ENCODE assay signal across 1 cellular context in genomic region chr19:34732548-34733255, GRCh38.
TF ChIP-seq lines count a peak whose summit lies in the region.

No MANE protein-coding gene starts in this region.

TF ChIP-seq in HepG2, 621 proteins besides CTCF, POLR2A, EP300 and RAD21 (continues in another document):
- TF ChIP-seq CBX5 (CRISPR knock-in tag; IDR thresholded peaks at IDR 0.05; ENCODE audit: borderline replicate concordance) (no peak), TOE1 (CRISPR knock-in tag; IDR thresholded peaks at IDR 0.05) (no peak), SSRP1 (CRISPR knock-in tag; IDR thresholded peaks at IDR 0.05) (no peak), ZNF451 (CRISPR knock-in tag; IDR thresholded peaks at IDR 0.05) (peak; percentile 53; the same call in 1 of the 2 replicates), SRSF1 (optimal IDR thresholded peaks at IDR 0.05; ENCODE audit: low read depth, low read length) (peak; percentile 65), ZNF572 (CRISPR knock-in tag; IDR thresholded peaks at IDR 0.05) (0 out of 2 replicates have a peak, but pooled peaks have one; percentile 38), ZNF749 (CRISPR knock-in tag; IDR thresholded peaks at IDR 0.05; ENCODE audit: borderline replicate concordance) (no peak), ZNF275 (CRISPR knock-in tag; IDR thresholded peaks at IDR 0.05; ENCODE audit: borderline replicate concordance) (0 out of 2 replicates have a peak, but pooled peaks have one; percentile 44), ZNF660 (CRISPR knock-in tag; IDR thresholded peaks at IDR 0.05; ENCODE audit: borderline replicate concordance, low read depth) (no peak), PHF8 (CRISPR knock-in tag; IDR thresholded peaks at IDR 0.05) (no peak), BHLHE40 (IDR thresholded peaks at IDR 0.05; ENCODE audit: low read length) (no peak), ZNF772 (CRISPR knock-in tag; IDR thresholded peaks at IDR 0.05) (no peak), ZNF619 (CRISPR knock-in tag; IDR thresholded peaks at IDR 0.05) (no peak), ZNF34 (CRISPR knock-in tag; IDR thresholded peaks at IDR 0.05; ENCODE audit: borderline replicate concordance) (no peak), ZBTB2 (CRISPR knock-in tag; IDR thresholded peaks at IDR 0.05; ENCODE audit: low read depth) (no peak), ZNF740 (CRISPR knock-in tag; IDR thresholded peaks at IDR 0.05) (peak; percentile 79), ZNF646 (CRISPR knock-in tag; IDR thresholded peaks at IDR 0.05) (no peak), CHD4 (IDR thresholded peaks at IDR 0.05; ENCODE audit: borderline replicate concordance, low read length) (no peak), RNF2 (conservative IDR thresholded peaks at IDR 0.05; ENCODE audit: low read depth) (no peak), GABPA (IDR thresholded peaks at IDR 0.05; ENCODE audit: low read depth, low read length) (no peak), GABPA (CRISPR knock-in tag; IDR thresholded peaks at IDR 0.05; ENCODE audit: low read depth) (no peak), ZNF672 (CRISPR knock-in tag; IDR thresholded peaks at IDR 0.05) (no peak), GTF2F1 (IDR thresholded peaks at IDR 0.05; ENCODE audit: low read length) (no peak), ZNF878 (CRISPR knock-in tag; IDR thresholded peaks at IDR 0.05) (no peak), TEAD3 (CRISPR knock-in tag; optimal IDR thresholded peaks at IDR 0.05; ENCODE audit: borderline replicate concordance) (peak; percentile 9), ZMAT5 (CRISPR knock-in tag; IDR thresholded peaks at IDR 0.05; ENCODE audit: borderline replicate concordance, low read depth) (no peak), PRMT3 (CRISPR knock-in tag; IDR thresholded peaks at IDR 0.05; ENCODE audit: borderline replicate concordance, low read depth) (no peak), ASH2L (IDR thresholded peaks at IDR 0.05; ENCODE audit: insufficient read length, low read depth, low read length) (no peak)
- TF ChIP-seq, protein P1, sequence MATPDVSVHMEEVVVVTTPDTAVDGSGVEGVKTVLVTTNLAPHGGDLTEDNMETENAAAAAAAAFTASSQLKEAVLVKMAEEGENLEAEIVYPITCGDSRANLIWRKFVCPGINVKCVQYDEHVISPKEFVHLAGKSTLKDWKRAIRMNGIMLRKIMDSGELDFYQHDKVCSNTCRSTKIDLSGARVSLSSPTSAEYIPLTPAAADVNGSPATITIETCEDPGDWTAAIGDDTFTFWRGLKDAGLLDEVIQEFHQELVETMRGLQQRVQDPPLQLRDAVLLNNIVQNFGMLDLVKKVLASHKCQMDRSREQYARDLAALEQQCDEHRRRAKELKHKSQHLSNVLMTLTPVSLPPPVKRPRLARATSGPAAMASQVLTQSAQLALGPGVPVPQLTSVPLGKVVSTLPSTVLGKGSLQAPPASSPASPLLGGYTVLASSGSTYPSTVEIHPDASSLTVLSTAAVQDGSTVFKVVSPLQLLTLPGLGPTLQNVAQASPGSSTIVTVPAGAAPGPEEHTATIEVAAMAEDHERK (CRISPR knock-in tag; IDR thresholded peaks at IDR 0.05; ENCODE audit: low read depth) = no peak
- TF ChIP-seq, protein P2, sequence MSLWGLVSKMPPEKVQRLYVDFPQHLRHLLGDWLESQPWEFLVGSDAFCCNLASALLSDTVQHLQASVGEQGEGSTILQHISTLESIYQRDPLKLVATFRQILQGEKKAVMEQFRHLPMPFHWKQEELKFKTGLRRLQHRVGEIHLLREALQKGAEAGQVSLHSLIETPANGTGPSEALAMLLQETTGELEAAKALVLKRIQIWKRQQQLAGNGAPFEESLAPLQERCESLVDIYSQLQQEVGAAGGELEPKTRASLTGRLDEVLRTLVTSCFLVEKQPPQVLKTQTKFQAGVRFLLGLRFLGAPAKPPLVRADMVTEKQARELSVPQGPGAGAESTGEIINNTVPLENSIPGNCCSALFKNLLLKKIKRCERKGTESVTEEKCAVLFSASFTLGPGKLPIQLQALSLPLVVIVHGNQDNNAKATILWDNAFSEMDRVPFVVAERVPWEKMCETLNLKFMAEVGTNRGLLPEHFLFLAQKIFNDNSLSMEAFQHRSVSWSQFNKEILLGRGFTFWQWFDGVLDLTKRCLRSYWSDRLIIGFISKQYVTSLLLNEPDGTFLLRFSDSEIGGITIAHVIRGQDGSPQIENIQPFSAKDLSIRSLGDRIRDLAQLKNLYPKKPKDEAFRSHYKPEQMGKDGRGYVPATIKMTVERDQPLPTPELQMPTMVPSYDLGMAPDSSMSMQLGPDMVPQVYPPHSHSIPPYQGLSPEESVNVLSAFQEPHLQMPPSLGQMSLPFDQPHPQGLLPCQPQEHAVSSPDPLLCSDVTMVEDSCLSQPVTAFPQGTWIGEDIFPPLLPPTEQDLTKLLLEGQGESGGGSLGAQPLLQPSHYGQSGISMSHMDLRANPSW (CRISPR knock-in tag; IDR thresholded peaks at IDR 0.05; ENCODE audit: borderline replicate concordance) = no peak
- TF ChIP-seq, protein P3, sequence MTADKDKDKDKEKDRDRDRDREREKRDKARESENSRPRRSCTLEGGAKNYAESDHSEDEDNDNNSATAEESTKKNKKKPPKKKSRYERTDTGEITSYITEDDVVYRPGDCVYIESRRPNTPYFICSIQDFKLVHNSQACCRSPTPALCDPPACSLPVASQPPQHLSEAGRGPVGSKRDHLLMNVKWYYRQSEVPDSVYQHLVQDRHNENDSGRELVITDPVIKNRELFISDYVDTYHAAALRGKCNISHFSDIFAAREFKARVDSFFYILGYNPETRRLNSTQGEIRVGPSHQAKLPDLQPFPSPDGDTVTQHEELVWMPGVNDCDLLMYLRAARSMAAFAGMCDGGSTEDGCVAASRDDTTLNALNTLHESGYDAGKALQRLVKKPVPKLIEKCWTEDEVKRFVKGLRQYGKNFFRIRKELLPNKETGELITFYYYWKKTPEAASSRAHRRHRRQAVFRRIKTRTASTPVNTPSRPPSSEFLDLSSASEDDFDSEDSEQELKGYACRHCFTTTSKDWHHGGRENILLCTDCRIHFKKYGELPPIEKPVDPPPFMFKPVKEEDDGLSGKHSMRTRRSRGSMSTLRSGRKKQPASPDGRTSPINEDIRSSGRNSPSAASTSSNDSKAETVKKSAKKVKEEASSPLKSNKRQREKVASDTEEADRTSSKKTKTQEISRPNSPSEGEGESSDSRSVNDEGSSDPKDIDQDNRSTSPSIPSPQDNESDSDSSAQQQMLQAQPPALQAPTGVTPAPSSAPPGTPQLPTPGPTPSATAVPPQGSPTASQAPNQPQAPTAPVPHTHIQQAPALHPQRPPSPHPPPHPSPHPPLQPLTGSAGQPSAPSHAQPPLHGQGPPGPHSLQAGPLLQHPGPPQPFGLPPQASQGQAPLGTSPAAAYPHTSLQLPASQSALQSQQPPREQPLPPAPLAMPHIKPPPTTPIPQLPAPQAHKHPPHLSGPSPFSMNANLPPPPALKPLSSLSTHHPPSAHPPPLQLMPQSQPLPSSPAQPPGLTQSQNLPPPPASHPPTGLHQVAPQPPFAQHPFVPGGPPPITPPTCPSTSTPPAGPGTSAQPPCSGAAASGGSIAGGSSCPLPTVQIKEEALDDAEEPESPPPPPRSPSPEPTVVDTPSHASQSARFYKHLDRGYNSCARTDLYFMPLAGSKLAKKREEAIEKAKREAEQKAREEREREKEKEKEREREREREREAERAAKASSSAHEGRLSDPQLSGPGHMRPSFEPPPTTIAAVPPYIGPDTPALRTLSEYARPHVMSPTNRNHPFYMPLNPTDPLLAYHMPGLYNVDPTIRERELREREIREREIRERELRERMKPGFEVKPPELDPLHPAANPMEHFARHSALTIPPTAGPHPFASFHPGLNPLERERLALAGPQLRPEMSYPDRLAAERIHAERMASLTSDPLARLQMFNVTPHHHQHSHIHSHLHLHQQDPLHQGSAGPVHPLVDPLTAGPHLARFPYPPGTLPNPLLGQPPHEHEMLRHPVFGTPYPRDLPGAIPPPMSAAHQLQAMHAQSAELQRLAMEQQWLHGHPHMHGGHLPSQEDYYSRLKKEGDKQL (CRISPR knock-in tag; IDR thresholded peaks at IDR 0.05; ENCODE audit: low read depth) = 0 out of 2 replicates have a peak, but pooled peaks have one; percentile 3
- TF ChIP-seq, protein P4, sequence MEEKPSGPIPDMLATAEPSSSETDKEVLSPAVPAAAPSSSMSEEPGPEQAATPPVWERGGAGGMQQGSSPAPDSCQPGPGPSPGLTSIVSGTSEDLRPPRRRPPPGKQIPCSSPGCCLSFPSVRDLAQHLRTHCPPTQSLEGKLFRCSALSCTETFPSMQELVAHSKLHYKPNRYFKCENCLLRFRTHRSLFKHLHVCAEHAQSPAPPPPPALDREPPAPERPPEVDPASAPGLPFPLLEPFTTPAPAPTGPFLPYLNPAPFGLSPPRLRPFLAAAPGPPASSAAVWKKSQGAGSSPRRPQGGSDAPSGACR (CRISPR knock-in tag; IDR thresholded peaks at IDR 0.05) = 0 out of 2 replicates have a peak, but pooled peaks have one; percentile 41
- TF ChIP-seq, protein P5, sequence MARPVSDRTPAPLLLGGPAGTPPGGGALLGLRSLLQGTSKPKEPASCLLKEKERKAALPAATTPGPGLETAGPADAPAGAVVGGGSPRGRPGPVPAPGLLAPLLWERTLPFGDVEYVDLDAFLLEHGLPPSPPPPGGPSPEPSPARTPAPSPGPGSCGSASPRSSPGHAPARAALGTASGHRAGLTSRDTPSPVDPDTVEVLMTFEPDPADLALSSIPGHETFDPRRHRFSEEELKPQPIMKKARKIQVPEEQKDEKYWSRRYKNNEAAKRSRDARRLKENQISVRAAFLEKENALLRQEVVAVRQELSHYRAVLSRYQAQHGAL (CRISPR knock-in tag; IDR thresholded peaks at IDR 0.05; ENCODE audit: not compliant biosample characterization) = no peak
- TF ChIP-seq, protein P6, sequence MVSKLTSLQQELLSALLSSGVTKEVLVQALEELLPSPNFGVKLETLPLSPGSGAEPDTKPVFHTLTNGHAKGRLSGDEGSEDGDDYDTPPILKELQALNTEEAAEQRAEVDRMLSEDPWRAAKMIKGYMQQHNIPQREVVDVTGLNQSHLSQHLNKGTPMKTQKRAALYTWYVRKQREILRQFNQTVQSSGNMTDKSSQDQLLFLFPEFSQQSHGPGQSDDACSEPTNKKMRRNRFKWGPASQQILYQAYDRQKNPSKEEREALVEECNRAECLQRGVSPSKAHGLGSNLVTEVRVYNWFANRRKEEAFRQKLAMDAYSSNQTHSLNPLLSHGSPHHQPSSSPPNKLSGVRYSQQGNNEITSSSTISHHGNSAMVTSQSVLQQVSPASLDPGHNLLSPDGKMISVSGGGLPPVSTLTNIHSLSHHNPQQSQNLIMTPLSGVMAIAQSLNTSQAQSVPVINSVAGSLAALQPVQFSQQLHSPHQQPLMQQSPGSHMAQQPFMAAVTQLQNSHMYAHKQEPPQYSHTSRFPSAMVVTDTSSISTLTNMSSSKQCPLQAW (CRISPR knock-in tag; IDR thresholded peaks at IDR 0.05) = peak; percentile 31; the same call in 1 of the 2 replicates
